ENCODE assay signal across 12 cellular contexts in the genomic region with DNA sequence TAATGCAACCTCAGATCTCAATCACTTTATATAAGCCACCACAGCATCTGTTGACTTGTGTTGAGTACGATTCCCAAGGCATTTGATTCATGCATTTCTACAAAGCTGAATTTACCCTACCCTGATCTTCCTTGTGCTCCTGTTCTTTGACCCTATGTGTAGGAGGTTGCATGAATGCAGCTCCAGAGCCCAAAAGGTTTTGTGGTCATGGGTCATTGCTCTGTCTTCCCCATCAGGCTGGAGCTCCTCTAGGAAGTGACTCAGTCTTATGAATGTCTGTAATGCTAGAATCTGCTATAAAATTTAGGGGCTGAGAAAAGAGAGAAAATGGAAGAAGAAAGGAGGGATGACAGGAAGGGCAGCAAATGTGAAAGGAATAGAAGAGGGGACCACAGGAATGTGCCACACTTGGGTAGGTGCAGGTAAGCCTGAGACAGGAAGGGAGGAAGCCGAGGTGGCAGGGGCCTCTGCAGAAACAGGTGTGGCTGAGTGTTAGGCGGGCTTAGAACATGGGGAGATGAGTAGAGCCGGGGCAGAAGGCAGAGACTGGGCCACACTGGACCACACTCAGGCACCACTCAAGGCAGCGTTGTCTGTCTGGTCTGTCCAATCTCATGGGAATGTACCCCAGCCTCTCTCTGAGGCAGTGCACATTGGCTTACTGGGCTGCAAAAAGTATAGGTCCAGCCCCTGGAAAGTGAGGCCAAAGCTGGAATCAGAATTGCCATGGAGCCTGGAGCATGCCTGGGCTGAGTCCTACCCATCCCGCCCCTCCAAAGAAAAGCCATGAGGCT.
"Had no signal": no experiment of that assay in that cellular context is flagged by ENCODE, and none has a peak within 500 bp of the region (broad histone marks: within the 10 kb centered on the region; RNA-seq: fewer than 3 reads in every experiment).

No MANE protein-coding gene starts in this region.

- H3K4me1 ChIP-seq: esophagus muscularis mucosa, transverse colon had no signal

- H3K36me3 Mint-ChIP-seq: immature natural killer cell; stimulated activated effector memory CD8-positive, alpha-beta T cell treated with anti-CD3 and anti-CD28 coated beads, Interleukin-12 subunit alpha, Interleukin-12 subunit beta, amount 100 ng/mL, for 72 hours had no signal

- H3K36me3 ChIP-seq: esophagus muscularis mucosa, ovary, transverse colon, WERI-Rb-1 had no signal

- DNase-seq: activated CD4-positive, alpha-beta T cell treated with anti-CD3 and anti-CD28 coated beads for 4 hours; activated CD8-positive, alpha-beta T cell treated with anti-CD3 and anti-CD28 coated beads, Interleukin-2, amount 10 ng/mL, durations not matched to agents 7 days and 5 days; glutamatergic neuron; immature natural killer cell; left colon; nephron progenitor cell; ovary; T-helper 1 cell; transverse colon; WERI-Rb-1 had no signal

- ATAC-seq: activated CD8-positive, alpha-beta T cell treated with anti-CD3 and anti-CD28 coated beads, Interleukin-2, amount 10 ng/mL, durations not matched to agents 7 days and 5 days; left colon; stimulated activated effector memory CD8-positive, alpha-beta T cell treated with anti-CD3 and anti-CD28 coated beads, Interleukin-12 subunit alpha, Interleukin-12 subunit beta, amount 100 ng/mL, for 72 hours had no signal

- H3K4me3 Mint-ChIP-seq: activated CD8-positive, alpha-beta T cell treated with anti-CD3 and anti-CD28 coated beads, Interleukin-2, amount 10 ng/mL, durations not matched to agents 7 days and 5 days; immature natural killer cell; nephron progenitor cell; stimulated activated effector memory CD8-positive, alpha-beta T cell treated with anti-CD3 and anti-CD28 coated beads, Interleukin-12 subunit alpha, Interleukin-12 subunit beta, amount 100 ng/mL, for 72 hours had no signal

- H3K27me3 ChIP-seq: ovary, transverse colon had no signal

- H3K9me3 ChIP-seq: esophagus muscularis mucosa, ovary, transverse colon had no signal

- H3K4me3 ChIP-seq: esophagus muscularis mucosa, ovary, transverse colon had no signal

- H3K9me3 Mint-ChIP-seq: nephron progenitor cell; stimulated activated effector memory CD8-positive, alpha-beta T cell treated with anti-CD3 and anti-CD28 coated beads, Interleukin-12 subunit alpha, Interleukin-12 subunit beta, amount 100 ng/mL, for 72 hours had no signal

- H3K27ac Mint-ChIP-seq: activated CD8-positive, alpha-beta T cell treated with anti-CD3 and anti-CD28 coated beads, Interleukin-2, amount 10 ng/mL, durations not matched to agents 7 days and 5 days; immature natural killer cell; nephron progenitor cell; stimulated activated effector memory CD8-positive, alpha-beta T cell treated with anti-CD3 and anti-CD28 coated beads, Interleukin-12 subunit alpha, Interleukin-12 subunit beta, amount 100 ng/mL, for 72 hours had no signal

- H3K27ac ChIP-seq: esophagus muscularis mucosa, ovary, transverse colon, WERI-Rb-1 had no signal
